In the genomic region with DNA sequence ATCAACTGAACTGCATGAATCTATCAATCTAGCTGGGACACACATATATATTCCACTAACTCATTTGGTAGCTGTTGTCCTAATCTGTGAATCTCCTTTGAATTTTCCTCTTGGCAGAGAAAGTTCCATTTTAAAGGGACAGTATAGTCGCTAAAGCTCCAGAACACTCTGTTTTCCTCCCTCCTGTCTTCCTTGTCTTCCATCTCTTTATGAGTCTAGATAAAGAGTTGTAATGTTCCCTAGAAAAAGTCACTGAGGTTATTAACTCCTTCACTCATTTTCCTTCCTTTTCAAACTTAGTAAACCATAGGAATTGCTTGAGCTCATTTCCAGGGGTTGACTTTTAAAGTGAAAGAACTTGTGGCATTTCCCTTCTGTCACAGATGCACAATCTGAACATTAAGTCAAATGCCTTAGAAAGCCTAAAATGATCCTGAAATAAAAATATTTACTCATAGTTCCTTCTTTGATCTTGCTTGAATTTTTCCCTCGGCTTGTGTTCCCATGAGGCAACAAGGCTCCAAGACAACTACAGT, we compare ENCODE assay signal across 1 cellular context.
TF ChIP-seq lines count a peak whose summit lies in the region.

No MANE protein-coding gene starts in this region.

TF ChIP-seq in K562, 482 proteins besides CTCF, POLR2A, EP300 and RAD21 (continued from another document):
- TF ChIP-seq, protein P1, sequence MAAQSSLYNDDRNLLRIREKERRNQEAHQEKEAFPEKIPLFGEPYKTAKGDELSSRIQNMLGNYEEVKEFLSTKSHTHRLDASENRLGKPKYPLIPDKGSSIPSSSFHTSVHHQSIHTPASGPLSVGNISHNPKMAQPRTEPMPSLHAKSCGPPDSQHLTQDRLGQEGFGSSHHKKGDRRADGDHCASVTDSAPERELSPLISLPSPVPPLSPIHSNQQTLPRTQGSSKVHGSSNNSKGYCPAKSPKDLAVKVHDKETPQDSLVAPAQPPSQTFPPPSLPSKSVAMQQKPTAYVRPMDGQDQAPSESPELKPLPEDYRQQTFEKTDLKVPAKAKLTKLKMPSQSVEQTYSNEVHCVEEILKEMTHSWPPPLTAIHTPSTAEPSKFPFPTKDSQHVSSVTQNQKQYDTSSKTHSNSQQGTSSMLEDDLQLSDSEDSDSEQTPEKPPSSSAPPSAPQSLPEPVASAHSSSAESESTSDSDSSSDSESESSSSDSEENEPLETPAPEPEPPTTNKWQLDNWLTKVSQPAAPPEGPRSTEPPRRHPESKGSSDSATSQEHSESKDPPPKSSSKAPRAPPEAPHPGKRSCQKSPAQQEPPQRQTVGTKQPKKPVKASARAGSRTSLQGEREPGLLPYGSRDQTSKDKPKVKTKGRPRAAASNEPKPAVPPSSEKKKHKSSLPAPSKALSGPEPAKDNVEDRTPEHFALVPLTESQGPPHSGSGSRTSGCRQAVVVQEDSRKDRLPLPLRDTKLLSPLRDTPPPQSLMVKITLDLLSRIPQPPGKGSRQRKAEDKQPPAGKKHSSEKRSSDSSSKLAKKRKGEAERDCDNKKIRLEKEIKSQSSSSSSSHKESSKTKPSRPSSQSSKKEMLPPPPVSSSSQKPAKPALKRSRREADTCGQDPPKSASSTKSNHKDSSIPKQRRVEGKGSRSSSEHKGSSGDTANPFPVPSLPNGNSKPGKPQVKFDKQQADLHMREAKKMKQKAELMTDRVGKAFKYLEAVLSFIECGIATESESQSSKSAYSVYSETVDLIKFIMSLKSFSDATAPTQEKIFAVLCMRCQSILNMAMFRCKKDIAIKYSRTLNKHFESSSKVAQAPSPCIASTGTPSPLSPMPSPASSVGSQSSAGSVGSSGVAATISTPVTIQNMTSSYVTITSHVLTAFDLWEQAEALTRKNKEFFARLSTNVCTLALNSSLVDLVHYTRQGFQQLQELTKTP (IDR thresholded peaks at IDR 0.05; ENCODE audit: low read depth in 1 of 2, partially characterized antibody in 2 of 2): no peak
- TF ChIP-seq ASH1L (IDR thresholded peaks at IDR 0.05; ENCODE audit: borderline replicate concordance, low read depth, partially characterized antibody) (no peak), NFATC3 (IDR thresholded peaks at IDR 0.05) (peak; percentile 53; the same call in 1 of the 2 replicates), BRD9 (IDR thresholded peaks at IDR 0.05; ENCODE audit: low read depth, partially characterized antibody) (no peak), ZC3H8 (IDR thresholded peaks at IDR 0.05) (no peak), HEY1 (CRISPR knock-in tag; IDR thresholded peaks at IDR 0.05; ENCODE audit: borderline replicate concordance) (0 out of 2 replicates have a peak, but pooled peaks have one; percentile 11), ZNF551 (CRISPR knock-in tag; IDR thresholded peaks at IDR 0.05) (no peak), ZFP36 (IDR thresholded peaks at IDR 0.05; ENCODE audit: low read depth, low read length, partially characterized antibody) (no peak), ARID1B (IDR thresholded peaks at IDR 0.05) (no peak)
- TF ChIP-seq, protein P2, sequence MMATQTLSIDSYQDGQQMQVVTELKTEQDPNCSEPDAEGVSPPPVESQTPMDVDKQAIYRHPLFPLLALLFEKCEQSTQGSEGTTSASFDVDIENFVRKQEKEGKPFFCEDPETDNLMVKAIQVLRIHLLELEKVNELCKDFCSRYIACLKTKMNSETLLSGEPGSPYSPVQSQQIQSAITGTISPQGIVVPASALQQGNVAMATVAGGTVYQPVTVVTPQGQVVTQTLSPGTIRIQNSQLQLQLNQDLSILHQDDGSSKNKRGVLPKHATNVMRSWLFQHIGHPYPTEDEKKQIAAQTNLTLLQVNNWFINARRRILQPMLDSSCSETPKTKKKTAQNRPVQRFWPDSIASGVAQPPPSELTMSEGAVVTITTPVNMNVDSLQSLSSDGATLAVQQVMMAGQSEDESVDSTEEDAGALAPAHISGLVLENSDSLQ (IDR thresholded peaks at IDR 0.05): no peak
- TF ChIP-seq, protein P3, sequence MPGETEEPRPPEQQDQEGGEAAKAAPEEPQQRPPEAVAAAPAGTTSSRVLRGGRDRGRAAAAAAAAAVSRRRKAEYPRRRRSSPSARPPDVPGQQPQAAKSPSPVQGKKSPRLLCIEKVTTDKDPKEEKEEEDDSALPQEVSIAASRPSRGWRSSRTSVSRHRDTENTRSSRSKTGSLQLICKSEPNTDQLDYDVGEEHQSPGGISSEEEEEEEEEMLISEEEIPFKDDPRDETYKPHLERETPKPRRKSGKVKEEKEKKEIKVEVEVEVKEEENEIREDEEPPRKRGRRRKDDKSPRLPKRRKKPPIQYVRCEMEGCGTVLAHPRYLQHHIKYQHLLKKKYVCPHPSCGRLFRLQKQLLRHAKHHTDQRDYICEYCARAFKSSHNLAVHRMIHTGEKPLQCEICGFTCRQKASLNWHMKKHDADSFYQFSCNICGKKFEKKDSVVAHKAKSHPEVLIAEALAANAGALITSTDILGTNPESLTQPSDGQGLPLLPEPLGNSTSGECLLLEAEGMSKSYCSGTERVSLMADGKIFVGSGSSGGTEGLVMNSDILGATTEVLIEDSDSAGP (CRISPR knock-in tag; IDR thresholded peaks at IDR 0.05): peak; percentile 78
- TF ChIP-seq, protein P4, sequence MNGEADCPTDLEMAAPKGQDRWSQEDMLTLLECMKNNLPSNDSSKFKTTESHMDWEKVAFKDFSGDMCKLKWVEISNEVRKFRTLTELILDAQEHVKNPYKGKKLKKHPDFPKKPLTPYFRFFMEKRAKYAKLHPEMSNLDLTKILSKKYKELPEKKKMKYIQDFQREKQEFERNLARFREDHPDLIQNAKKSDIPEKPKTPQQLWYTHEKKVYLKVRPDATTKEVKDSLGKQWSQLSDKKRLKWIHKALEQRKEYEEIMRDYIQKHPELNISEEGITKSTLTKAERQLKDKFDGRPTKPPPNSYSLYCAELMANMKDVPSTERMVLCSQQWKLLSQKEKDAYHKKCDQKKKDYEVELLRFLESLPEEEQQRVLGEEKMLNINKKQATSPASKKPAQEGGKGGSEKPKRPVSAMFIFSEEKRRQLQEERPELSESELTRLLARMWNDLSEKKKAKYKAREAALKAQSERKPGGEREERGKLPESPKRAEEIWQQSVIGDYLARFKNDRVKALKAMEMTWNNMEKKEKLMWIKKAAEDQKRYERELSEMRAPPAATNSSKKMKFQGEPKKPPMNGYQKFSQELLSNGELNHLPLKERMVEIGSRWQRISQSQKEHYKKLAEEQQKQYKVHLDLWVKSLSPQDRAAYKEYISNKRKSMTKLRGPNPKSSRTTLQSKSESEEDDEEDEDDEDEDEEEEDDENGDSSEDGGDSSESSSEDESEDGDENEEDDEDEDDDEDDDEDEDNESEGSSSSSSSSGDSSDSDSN (IDR thresholded peaks at IDR 0.05; ENCODE audit: borderline replicate concordance in 1 of 2, low read depth in 2 of 2, low read length in 2 of 2): 0 out of 4 replicates have a peak, but pooled peaks of 1 of the 2 experiments have one; percentile 35
- TF ChIP-seq, protein P5, sequence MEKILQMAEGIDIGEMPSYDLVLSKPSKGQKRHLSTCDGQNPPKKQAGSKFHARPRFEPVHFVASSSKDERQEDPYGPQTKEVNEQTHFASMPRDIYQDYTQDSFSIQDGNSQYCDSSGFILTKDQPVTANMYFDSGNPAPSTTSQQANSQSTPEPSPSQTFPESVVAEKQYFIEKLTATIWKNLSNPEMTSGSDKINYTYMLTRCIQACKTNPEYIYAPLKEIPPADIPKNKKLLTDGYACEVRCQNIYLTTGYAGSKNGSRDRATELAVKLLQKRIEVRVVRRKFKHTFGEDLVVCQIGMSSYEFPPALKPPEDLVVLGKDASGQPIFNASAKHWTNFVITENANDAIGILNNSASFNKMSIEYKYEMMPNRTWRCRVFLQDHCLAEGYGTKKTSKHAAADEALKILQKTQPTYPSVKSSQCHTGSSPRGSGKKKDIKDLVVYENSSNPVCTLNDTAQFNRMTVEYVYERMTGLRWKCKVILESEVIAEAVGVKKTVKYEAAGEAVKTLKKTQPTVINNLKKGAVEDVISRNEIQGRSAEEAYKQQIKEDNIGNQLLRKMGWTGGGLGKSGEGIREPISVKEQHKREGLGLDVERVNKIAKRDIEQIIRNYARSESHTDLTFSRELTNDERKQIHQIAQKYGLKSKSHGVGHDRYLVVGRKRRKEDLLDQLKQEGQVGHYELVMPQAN (IDR thresholded peaks at IDR 0.05; ENCODE audit: borderline replicate concordance): 0 out of 2 replicates have a peak, but pooled peaks have one; percentile 2
- TF ChIP-seq, protein P6, sequence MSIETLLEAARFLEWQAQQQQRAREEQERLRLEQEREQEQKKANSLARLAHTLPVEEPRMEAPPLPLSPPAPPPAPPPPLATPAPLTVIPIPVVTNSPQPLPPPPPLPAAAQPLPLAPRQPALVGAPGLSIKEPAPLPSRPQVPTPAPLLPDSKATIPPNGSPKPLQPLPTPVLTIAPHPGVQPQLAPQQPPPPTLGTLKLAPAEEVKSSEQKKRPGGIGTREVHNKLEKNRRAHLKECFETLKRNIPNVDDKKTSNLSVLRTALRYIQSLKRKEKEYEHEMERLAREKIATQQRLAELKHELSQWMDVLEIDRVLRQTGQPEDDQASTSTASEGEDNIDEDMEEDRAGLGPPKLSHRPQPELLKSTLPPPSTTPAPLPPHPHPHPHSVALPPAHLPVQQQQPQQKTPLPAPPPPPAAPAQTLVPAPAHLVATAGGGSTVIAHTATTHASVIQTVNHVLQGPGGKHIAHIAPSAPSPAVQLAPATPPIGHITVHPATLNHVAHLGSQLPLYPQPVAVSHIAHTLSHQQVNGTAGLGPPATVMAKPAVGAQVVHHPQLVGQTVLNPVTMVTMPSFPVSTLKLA (conservative IDR thresholded peaks at IDR 0.05): 0 out of 4 replicates have a peak, but pooled peaks of 1 of the 2 experiments have one; percentile 25
